ENCODE assay signal across 19 cellular contexts in genomic region chr18:62876106-62876505, GRCh38.
"Had no signal": no experiment of that assay in that cellular context is flagged by ENCODE, and none has a peak within 500 bp of the region (broad histone marks: within the 10 kb centered on the region; RNA-seq: fewer than 3 reads in every experiment).

No MANE protein-coding gene starts in this region.

- H3K4me3 Mint-ChIP-seq: activated CD4-positive, alpha-beta memory T cell treated with anti-CD3 and anti-CD28 coated beads for 36 hours; activated naive CD4-positive, alpha-beta T cell treated with anti-CD3 and anti-CD28 coated beads, Interleukin-2, amount 50 U/mL, for 24 hours; activated T-cell treated with anti-CD3 and anti-CD28 coated beads, Interleukin-2, amount 50 U/mL, for 4 hours; naive thymus-derived CD8-positive, alpha-beta T cell; stimulated activated naive CD8-positive, alpha-beta T cell treated with anti-CD3 and anti-CD28 coated beads, Interleukin-15, Interleukin-2, amounts not matched to agents 100 ng/mL and 50 ng/mL, for 24 hours had no signal

- H3K27ac ChIP-seq: body of pancreas, prostate gland, skin epidermis, suprapubic skin had no signal

- H3K27ac Mint-ChIP-seq: activated CD4-positive, alpha-beta memory T cell treated with anti-CD3 and anti-CD28 coated beads for 36 hours; stimulated activated naive CD8-positive, alpha-beta T cell treated with anti-CD3 and anti-CD28 coated beads, Interleukin-15, Interleukin-2, amounts not matched to agents 100 ng/mL and 50 ng/mL, for 24 hours had no signal

- H3K36me3 Mint-ChIP-seq: activated CD4-positive, alpha-beta memory T cell treated with anti-CD3 and anti-CD28 coated beads for 36 hours; naive thymus-derived CD8-positive, alpha-beta T cell had no signal

- H3K4me1 ChIP-seq: prostate gland had no signal

- H3K27me3 ChIP-seq: body of pancreas, suprapubic skin had no signal

- DNase-seq: activated CD4-positive, alpha-beta memory T cell treated with anti-CD3 and anti-CD28 coated beads for 36 hours; activated effector memory CD4-positive, alpha-beta T cell treated with anti-CD3 and anti-CD28 coated beads, Interleukin-2, amount 50 U/mL, for 16 hours; activated T-cell treated with anti-CD3 and anti-CD28 coated beads, Interleukin-2, amount 50 U/mL, for 4 hours; amniotic stem cell; body of pancreas; caudate nucleus; kidney; left ventricle myocardium inferior; naive thymus-derived CD8-positive, alpha-beta T cell; nucleus accumbens; right cardiac atrium; stimulated activated CD4-positive, alpha-beta T cell treated with anti-CD3 and anti-CD28 coated beads, Interleukin-4, amount 100 ng/mL, for 4 hours had no signal

- H3K9me3 Mint-ChIP-seq: activated CD4-positive, alpha-beta memory T cell treated with anti-CD3 and anti-CD28 coated beads for 36 hours; activated naive CD4-positive, alpha-beta T cell treated with anti-CD3 and anti-CD28 coated beads, Interleukin-2, amount 50 U/mL, for 24 hours; activated T-cell treated with anti-CD3 and anti-CD28 coated beads, Interleukin-2, amount 50 U/mL, for 4 hours; naive thymus-derived CD8-positive, alpha-beta T cell; stimulated activated naive CD8-positive, alpha-beta T cell treated with anti-CD3 and anti-CD28 coated beads, Interleukin-15, Interleukin-2, amounts not matched to agents 100 ng/mL and 50 ng/mL, for 24 hours had no signal

- ATAC-seq: activated T-cell treated with anti-CD3 and anti-CD28 coated beads, Interleukin-2, amount 50 U/mL, for 4 hours; body of pancreas; esophagus mucosa; naive thymus-derived CD8-positive, alpha-beta T cell had no signal

- H3K27me3 Mint-ChIP-seq: activated CD4-positive, alpha-beta memory T cell treated with anti-CD3 and anti-CD28 coated beads for 36 hours; activated naive CD4-positive, alpha-beta T cell treated with anti-CD3 and anti-CD28 coated beads, Interleukin-2, amount 50 U/mL, for 24 hours; naive thymus-derived CD8-positive, alpha-beta T cell; stimulated activated naive CD8-positive, alpha-beta T cell treated with anti-CD3 and anti-CD28 coated beads, Interleukin-15, Interleukin-2, amounts not matched to agents 100 ng/mL and 50 ng/mL, for 24 hours had no signal

- H3K9me3 ChIP-seq: body of pancreas, left ventricle myocardium inferior, prostate gland, suprapubic skin had no signal

- H3K4me3 ChIP-seq: body of pancreas, left ventricle myocardium inferior, prostate gland, skin epidermis, suprapubic skin had no signal

- H3K36me3 ChIP-seq: left ventricle myocardium inferior, prostate gland, suprapubic skin had no signal

- FAIRE-seq: colon, kidney had no signal
